Comparison of ENCODE assay signal across 17 cellular contexts in the genomic region with DNA sequence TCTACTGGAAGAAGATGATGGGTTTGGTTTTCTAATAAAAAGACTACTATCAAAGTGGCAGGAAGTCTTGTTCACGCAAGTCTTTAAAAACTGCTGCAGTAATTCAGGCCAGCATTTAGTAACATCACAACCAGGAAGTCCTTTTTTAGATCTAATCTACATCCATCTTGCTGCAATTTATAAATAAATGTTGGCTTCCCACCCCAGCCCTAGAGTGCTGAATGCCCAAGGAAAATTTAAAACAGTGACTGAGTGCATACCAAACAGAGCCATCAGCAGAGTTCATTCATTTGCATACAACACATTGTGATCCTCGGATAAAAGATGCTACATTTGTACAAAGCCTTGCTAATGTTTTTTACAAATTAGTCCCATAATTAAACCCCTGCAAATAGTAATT.
DNase-seq lines count a peak whose midpoint lies in the region; ATAC-seq and TF ChIP-seq lines count a peak whose summit lies in the region.
"Had no signal": no experiment of that assay in that cellular context is flagged by ENCODE, and none has a peak within 500 bp of the region (broad histone marks: within the 10 kb centered on the region; RNA-seq: fewer than 3 reads in every experiment).

No MANE protein-coding gene starts in this region.

- no peaks in the 10 kb centered on the region for H3K9me3 Mint-ChIP-seq in T-helper 2 cell treated with Interferon-gamma antibody and Interleukin-4, amounts not matched to agents 5 μg/mL and 100 μg/mL, for 36 hours
- H3K9me3 Mint-ChIP-seq in natural killer cell, result no peaks in the 10 kb centered on the region
- H3K9me3 Mint-ChIP-seq: memory B cell had no signal

- in situ Hi-C loops in KBM-7 (cut with MboI; ENCODE audit: low pct_unique_long_range_greater_than_20kb, low sequenced_read_pairs), result no loop called here

- H3K36me3 Mint-ChIP-seq in T-helper 2 cell treated with Interferon-gamma antibody and Interleukin-4, amounts not matched to agents 5 μg/mL and 100 μg/mL, for 36 hours (ENCODE audit: low read depth), result no peaks in the 10 kb centered on the region
- H3K36me3 Mint-ChIP-seq in natural killer cell, result no peaks in the 10 kb centered on the region
- H3K36me3 Mint-ChIP-seq: memory B cell had no signal

- peaks cover 43% of the 10 kb centered on the region for H3K4me1 ChIP-seq in HUES6 (ENCODE audit: control insufficient read depth, insufficient read depth, low read length)

- peaks cover 34% of the 10 kb centered on the region for H3K4me1 Mint-ChIP-seq in T-helper 2 cell treated with Interferon-gamma antibody and Interleukin-4, amounts not matched to agents 5 μg/mL and 100 μg/mL, for 36 hours (ENCODE audit: low read depth)
- H3K4me1 Mint-ChIP-seq in natural killer cell, result peaks cover 17 to 18% of the 10 kb centered on the region in 2 donors

- no peaks in the 10 kb centered on the region for H3K36me3 ChIP-seq in HUES6 (ENCODE audit: control insufficient read depth, insufficient read depth, low read length)
- H3K36me3 ChIP-seq: suprapubic skin, WERI-Rb-1 had no signal

- no peaks in the 10 kb centered on the region for H3K27me3 Mint-ChIP-seq in T-helper 2 cell treated with Interferon-gamma antibody and Interleukin-4, amounts not matched to agents 5 μg/mL and 100 μg/mL, for 36 hours (ENCODE audit: low read depth)
- H3K27me3 Mint-ChIP-seq in natural killer cell (ENCODE audit: low read depth in 2 of 2), result no peaks in the 10 kb centered on the region
- H3K27me3 Mint-ChIP-seq: memory B cell had no signal

- H3K27ac ChIP-seq in HUES6 (ENCODE audit: low read depth, low read length), result peak overlapping the region; percentile 95; the same call in 1 of the 2 replicates
- H3K27ac ChIP-seq: 22Rv1, suprapubic skin, WERI-Rb-1 had no signal

- DNase-seq in DMS53 (lab: John Stamatoyannopoulos, UW) (peak; percentile 60), DMS53 treated with DMSO at 0.1 percent for 48 hours (lab: John Stamatoyannopoulos, UW; ENCODE audit: unreplicated experiment) (no peak), natural killer cell (no peak), KBM-7 (no peak), D341Med (ENCODE audit: low spot score) (no peak)
- no peak for DNase-seq in T-helper 2 cell treated with Interferon-gamma antibody and Interleukin-4, amounts not matched to agents 5 μg/mL and 100 μg/mL, for 36 hours (ENCODE audit: low spot score)
- DNase-seq: amniotic stem cell, cortex of kidney, NCI-H187 treated with DMSO at 0.1 percent for 48 hours, NCI-H82, nucleus accumbens, WERI-Rb-1 had no signal

- peak overlapping the region; percentile 52 for H3K4me3 Mint-ChIP-seq in T-helper 2 cell treated with Interferon-gamma antibody and Interleukin-4, amounts not matched to agents 5 μg/mL and 100 μg/mL, for 36 hours
- H3K4me3 Mint-ChIP-seq in natural killer cell, result no peak overlapping the region
- H3K4me3 Mint-ChIP-seq: memory B cell had no signal

- no peaks in the 10 kb centered on the region for H3K27me3 ChIP-seq in HUES6 (ENCODE audit: control insufficient read depth, insufficient read depth, low read length)
- H3K27me3 ChIP-seq: suprapubic skin had no signal

- ATAC-seq in natural killer cell, result no peak
- ATAC-seq in HG03342 (IDR thresholded peaks at IDR 0.05; ENCODE audit: unreplicated experiment), result no peak

- peak overlapping the region; percentile 27 for H3K4me3 ChIP-seq in HUES6 (ENCODE audit: low read depth, low read length)
- H3K4me3 ChIP-seq: suprapubic skin had no signal

- no peaks in the 10 kb centered on the region for H3K9me3 ChIP-seq in HUES6 (ENCODE audit: control insufficient read depth, insufficient read depth, low read depth, low read length)
- H3K9me3 ChIP-seq: suprapubic skin had no signal

- intact Hi-C loops in natural killer cell (cut with micrococcal nuclease), result no loop called here

- peak overlapping the region; percentile 75 for H3K9ac ChIP-seq in HUES6 (ENCODE audit: low read length)

- H3K27ac Mint-ChIP-seq in T-helper 2 cell treated with Interferon-gamma antibody and Interleukin-4, amounts not matched to agents 5 μg/mL and 100 μg/mL, for 36 hours, result peak overlapping the region; percentile 80
- H3K27ac Mint-ChIP-seq in natural killer cell, result peak overlapping the region; percentile 29 to 41
- H3K27ac Mint-ChIP-seq: memory B cell had no signal

- no peak for TF ChIP-seq CTCF in natural killer cell (IDR thresholded peaks at IDR 0.05)
